In the genomic region with DNA sequence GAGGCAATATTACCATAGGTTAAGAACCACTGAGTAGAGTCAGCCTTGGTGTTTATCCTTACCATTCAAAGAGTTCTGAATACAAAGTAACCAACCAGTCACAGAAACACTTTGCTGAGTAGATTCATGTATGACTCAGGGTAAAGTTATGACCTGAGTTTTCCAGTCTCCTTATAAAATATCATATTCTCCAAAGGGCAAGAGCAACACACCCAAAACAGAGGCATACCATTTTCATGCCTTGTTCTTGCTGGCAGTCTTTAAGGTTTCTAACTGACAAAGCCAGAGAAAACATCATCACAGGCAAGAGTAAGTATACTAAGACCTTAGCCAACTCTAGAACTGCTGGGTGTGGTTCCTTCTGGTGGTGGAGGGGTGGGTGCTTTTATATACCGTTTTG, we compare ENCODE assay signal across 9 cellular contexts. TPM values are rescaled to one million over a fixed set of nuclear protein-coding genes. Genes with fewer than 3 reads are reported as not detected.
DNase-seq lines count a peak whose midpoint lies in the region; TF ChIP-seq lines count a peak whose summit lies in the region.
"Had no signal": no experiment of that assay in that cellular context is flagged by ENCODE, and none has a peak within 500 bp of the region (broad histone marks: within the 10 kb centered on the region; RNA-seq: fewer than 3 reads in every experiment).

No MANE protein-coding gene starts in this region.

- no peak overlapping the region for H3K4me3 ChIP-seq in transverse colon

- peaks cover 62% of the 10 kb centered on the region for H3K4me1 Mint-ChIP-seq in activated T-cell treated with anti-CD3 and anti-CD28 coated beads, Interleukin-2, amount 50 U/mL, for 24 hours (ENCODE audit: low read depth)
- H3K4me1 Mint-ChIP-seq in T-helper 2 cell treated with Interferon-gamma antibody and Interleukin-4, amounts not matched to agents 5 μg/mL and 100 μg/mL, for 36 hours (ENCODE audit: low read depth): peaks cover 32% of the 10 kb centered on the region

- TF ChIP-seq EP300 in transverse colon (IDR thresholded peaks at IDR 0.05; ENCODE audit: low read depth): no peak

- no peaks in the 10 kb centered on the region for H3K9me3 Mint-ChIP-seq in activated T-cell treated with anti-CD3 and anti-CD28 coated beads, Interleukin-2, amount 50 U/mL, for 24 hours
- no peaks in the 10 kb centered on the region for H3K9me3 Mint-ChIP-seq in T-helper 2 cell treated with Interferon-gamma antibody and Interleukin-4, amounts not matched to agents 5 μg/mL and 100 μg/mL, for 36 hours

- peak overlapping the region; percentile 18 for H3K4me3 Mint-ChIP-seq in activated T-cell treated with anti-CD3 and anti-CD28 coated beads, Interleukin-2, amount 50 U/mL, for 24 hours
- peak overlapping the region; percentile 9 for H3K4me3 Mint-ChIP-seq in T-helper 2 cell treated with Interferon-gamma antibody and Interleukin-4, amounts not matched to agents 5 μg/mL and 100 μg/mL, for 36 hours

- no peaks in the 10 kb centered on the region for H3K36me3 ChIP-seq in transverse colon

- H3K27ac Mint-ChIP-seq in activated T-cell treated with anti-CD3 and anti-CD28 coated beads, Interleukin-2, amount 50 U/mL, for 24 hours: peak overlapping the region; percentile 85
- peak overlapping the region; percentile 43 for H3K27ac Mint-ChIP-seq in T-helper 2 cell treated with Interferon-gamma antibody and Interleukin-4, amounts not matched to agents 5 μg/mL and 100 μg/mL, for 36 hours

- peaks cover 18 to 58% (median 39%) of the 10 kb centered on the region in 4 donors for H3K4me1 ChIP-seq in transverse colon

- no peaks in the 10 kb centered on the region for H3K27me3 Mint-ChIP-seq in activated T-cell treated with anti-CD3 and anti-CD28 coated beads, Interleukin-2, amount 50 U/mL, for 24 hours
- no peaks in the 10 kb centered on the region for H3K27me3 Mint-ChIP-seq in T-helper 2 cell treated with Interferon-gamma antibody and Interleukin-4, amounts not matched to agents 5 μg/mL and 100 μg/mL, for 36 hours (ENCODE audit: low read depth)

- intact Hi-C loops in transverse colon (cut with DNase I; ENCODE audit: low total_unique reads): no loop called here

- H3K9me3 ChIP-seq in transverse colon: no peaks in the 10 kb centered on the region

- peak overlapping the region; percentile 9 to 43 (median 20) for H3K27ac ChIP-seq in transverse colon

- TF ChIP-seq CTCF in transverse colon (IDR thresholded peaks at IDR 0.05): no peak
- TF ChIP-seq CTCF in GM20000 (IDR thresholded peaks at IDR 0.05; ENCODE audit: extremely low read depth, missing control alignments): no peak

- H3K27me3 ChIP-seq in transverse colon: no peaks in the 10 kb centered on the region

- H3K36me3 Mint-ChIP-seq in activated T-cell treated with anti-CD3 and anti-CD28 coated beads, Interleukin-2, amount 50 U/mL, for 24 hours (ENCODE audit: low read depth): peaks cover 20% of the 10 kb centered on the region
- peaks cover 15% of the 10 kb centered on the region for H3K36me3 Mint-ChIP-seq in T-helper 2 cell treated with Interferon-gamma antibody and Interleukin-4, amounts not matched to agents 5 μg/mL and 100 μg/mL, for 36 hours (ENCODE audit: low read depth)

- in situ Hi-C loops in transverse colon (cut with MboI; ENCODE audit: low pct_ligation_motif_present in 1 of 4, low pct_unique_long_range_greater_than_20kb in 1 of 4, low sequenced_read_pairs in 3 of 4): no loop called here

- DNase-seq in activated T-cell treated with anti-CD3 and anti-CD28 coated beads, Interleukin-2, amount 50 U/mL, for 24 hours: no peak
- no peak for DNase-seq in activated T-cell treated with anti-CD3 and anti-CD28 coated beads, Interleukin-2, amount 50 U/mL, for 1 hour
- no peak for DNase-seq in T-helper 2 cell treated with Interferon-gamma antibody and Interleukin-4, amounts not matched to agents 5 μg/mL and 100 μg/mL, for 36 hours (ENCODE audit: low spot score)
- DNase-seq in fibroblast of the conjunctiva (ENCODE audit: low read depth) (peak; percentile 97), transverse colon (no peak), NCI-H510A (lab: John Stamatoyannopoulos, UW) (no peak), GM20000 (ENCODE audit: low spot score) (no peak), D341Med (ENCODE audit: low spot score) (no peak)
- DNase-seq: MV-4-11 had no signal

- 0 to 13% methylated on average over 1 of the region's 1 CpG for WGBS in transverse colon (ENCODE audit: low coverage in 1 of 2), 2 donors

- no peak for TF ChIP-seq POLR2A in transverse colon (IDR thresholded peaks at IDR 0.05)

RNA-seq across cellular contexts. Expression of a gene that starts 3.2 kb away (rescaled TPM):
- 10 to 100 TPM; 18.7 to 60.8 (median 40.0) TPM for total RNA-seq in transverse colon

RNA-seq across cellular contexts. Expression of a gene that starts 13.3 kb away (rescaled TPM):
- total RNA-seq in transverse colon: 100 to 1,000 TPM in 2 of 4 donors, 10 to 100 TPM in 2; 44.8 to 187 (median 117) TPM

RNA-seq across cellular contexts. Expression of a gene that starts 53.8 kb away (rescaled TPM):
- total RNA-seq in transverse colon: 10 to 100 TPM in 3 of 4 donors, 1 to 10 TPM in 1; 8.6 to 16.7 (median 10.5) TPM
